14 cellular contexts compared by ENCODE assay signal in the genomic region with DNA sequence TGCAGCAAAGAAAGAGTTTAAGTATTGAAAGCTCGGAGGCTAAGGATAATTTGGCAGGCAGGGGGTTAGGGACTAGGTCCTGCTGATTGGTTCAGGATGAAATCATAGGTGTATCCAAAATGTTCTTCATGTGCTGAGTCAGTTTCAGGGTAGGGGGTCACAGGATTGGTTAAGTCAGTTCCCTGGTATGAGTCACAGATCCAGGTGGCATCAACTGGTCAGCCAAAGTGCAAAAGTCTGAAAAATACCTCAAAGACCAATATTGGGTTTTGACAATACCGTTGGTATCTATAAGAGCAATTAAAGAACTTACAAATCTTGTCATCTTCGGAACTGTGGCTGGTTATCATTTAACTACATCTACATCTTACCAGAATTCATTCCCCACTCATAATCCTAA. TPM values are rescaled to one million over a fixed set of nuclear protein-coding genes. Genes with fewer than 3 reads are reported as not detected.
A peak's percentile ranks its signal among the peaks of the same experiment; 100 is the strongest.
DNase-seq lines count a peak whose midpoint lies in the region; ATAC-seq and TF ChIP-seq lines count a peak whose summit lies in the region.
"Had no signal": no experiment of that assay in that cellular context is flagged by ENCODE, and none has a peak within 500 bp of the region (broad histone marks: within the 10 kb centered on the region; RNA-seq: fewer than 3 reads in every experiment).

No MANE protein-coding gene starts in this region.

- no peak overlapping the region for H3K4me3 Mint-ChIP-seq in activated CD4-positive, alpha-beta T cell treated with anti-CD3 and anti-CD28 coated beads for 36 hours
- peak overlapping the region; percentile 54 for H3K4me3 Mint-ChIP-seq in activated naive CD8-positive, alpha-beta T cell treated with anti-CD3 and anti-CD28 coated beads, Interleukin-2, amount 50 U/mL, for 24 hours

- H3K36me3 ChIP-seq in spleen: no peaks in the 10 kb centered on the region

- TF ChIP-seq CTCF in spleen (IDR thresholded peaks at IDR 0.05 in 8 of 11, conservative IDR thresholded peaks at IDR 0.05 in 3 of 11) (no peak), omental fat pad (IDR thresholded peaks at IDR 0.05) (no peak)

- 73 to 89% (median 83%) methylated on average over 3 of the region's 3 CpGs for WGBS in spleen, 5 donors

- H3K4me1 ChIP-seq in spleen: peaks cover 7 to 36% (median 24%) of the 10 kb centered on the region in 6 donors

- intact Hi-C loops in activated CD4-positive, alpha-beta T cell treated with anti-CD3 and anti-CD28 coated beads for 36 hours (cut with DNase I, micrococcal nuclease): loop anchor here (1.0 to 2.0 kb wide), 9 partner anchors 9 to 165 kb away; no protein-coding TSS in a partner anchor
- intact Hi-C loops in spleen (cut with DNase I; ENCODE audit: low total_unique reads): no loop called here

- no peaks in the 10 kb centered on the region for H3K36me3 Mint-ChIP-seq in activated CD4-positive, alpha-beta T cell treated with anti-CD3 and anti-CD28 coated beads for 36 hours (ENCODE audit: low read depth)
- no peaks in the 10 kb centered on the region for H3K36me3 Mint-ChIP-seq in activated naive CD8-positive, alpha-beta T cell treated with anti-CD3 and anti-CD28 coated beads, Interleukin-2, amount 50 U/mL, for 24 hours (ENCODE audit: low read depth)

- H3K27ac Mint-ChIP-seq in activated CD4-positive, alpha-beta T cell treated with anti-CD3 and anti-CD28 coated beads for 36 hours: peak overlapping the region; percentile 79
- H3K27ac Mint-ChIP-seq in activated naive CD8-positive, alpha-beta T cell treated with anti-CD3 and anti-CD28 coated beads, Interleukin-2, amount 50 U/mL, for 24 hours: peak overlapping the region; percentile 92

- peak overlapping the region in 7 of 8 donors; percentile 6 to 82 (median 61) for H3K27ac ChIP-seq in spleen

- peaks cover 51% of the 10 kb centered on the region for H3K4me1 Mint-ChIP-seq in activated CD4-positive, alpha-beta T cell treated with anti-CD3 and anti-CD28 coated beads for 36 hours
- peaks cover 54% of the 10 kb centered on the region for H3K4me1 Mint-ChIP-seq in activated naive CD8-positive, alpha-beta T cell treated with anti-CD3 and anti-CD28 coated beads, Interleukin-2, amount 50 U/mL, for 24 hours

- CTCF ChIA-PET in activated CD4-positive, alpha-beta T cell treated with anti-CD3 and anti-CD28 coated beads for 36 hours (lab: Charles Lee): interaction anchor here (0.9 to 5.3 kb wide), 13 partner anchors 10 to 254 kb away, joined by 3 to 66 read pairs (median 4); no protein-coding TSS in a partner anchor

- POLR2A ChIA-PET in activated CD4-positive, alpha-beta T cell treated with anti-CD3 and anti-CD28 coated beads for 36 hours (lab: Charles Lee): interaction anchor here (0.7 to 2.6 kb wide), 5 partner anchors 8 to 17 kb away, joined by 3 to 6 read pairs (median 3); no protein-coding TSS in a partner anchor

- H3K9me3 Mint-ChIP-seq in activated CD4-positive, alpha-beta T cell treated with anti-CD3 and anti-CD28 coated beads for 36 hours (ENCODE audit: low read depth): peaks cover 3% of the 10 kb centered on the region
- peaks cover 4% of the 10 kb centered on the region for H3K9me3 Mint-ChIP-seq in activated naive CD8-positive, alpha-beta T cell treated with anti-CD3 and anti-CD28 coated beads, Interleukin-2, amount 50 U/mL, for 24 hours

- no peak overlapping the region for H3K4me3 ChIP-seq in spleen
- H3K4me3 ChIP-seq: lung, skin epidermis had no signal

- DNase-seq in activated CD4-positive, alpha-beta T cell treated with anti-CD3 and anti-CD28 coated beads for 36 hours: no peak
- DNase-seq in activated CD4-positive, alpha-beta T cell treated with anti-CD3 and anti-CD28 coated beads for 1 hour: no peak
- no peak for DNase-seq in activated naive CD8-positive, alpha-beta T cell treated with anti-CD3 and anti-CD28 coated beads, Interleukin-2, amount 50 U/mL, for 24 hours
- no peak for DNase-seq in spleen
- no peak for DNase-seq in omental fat pad (ENCODE audit: low spot score)
- no peak for DNase-seq in EL
- DNase-seq in ecto neural progenitor cell (ENCODE audit: low spot score): no peak
- DNase-seq: 8988T, GF-D8 had no signal

- peak; percentile 6 for ATAC-seq in activated CD4-positive, alpha-beta T cell treated with anti-CD3 and anti-CD28 coated beads for 36 hours
- ATAC-seq in HG03196 (IDR thresholded peaks at IDR 0.05; ENCODE audit: unreplicated experiment) (peak; percentile 15), omental fat pad (ENCODE audit: low FRiP score) (no peak)
- no peak for ATAC-seq in activated naive CD8-positive, alpha-beta T cell treated with anti-CD3 and anti-CD28 coated beads, Interleukin-2, amount 50 U/mL, for 24 hours
- ATAC-seq: HepG2, Panc1 had no signal

- no peak for TF ChIP-seq POLR2A in spleen (IDR thresholded peaks at IDR 0.05)

- no peaks in the 10 kb centered on the region for H3K9me3 ChIP-seq in spleen

- H3K27me3 ChIP-seq in spleen (replicated peaks in 1 of 7): no peaks in the 10 kb centered on the region

- H3K27me3 Mint-ChIP-seq in activated CD4-positive, alpha-beta T cell treated with anti-CD3 and anti-CD28 coated beads for 36 hours: no peaks in the 10 kb centered on the region
- no peaks in the 10 kb centered on the region for H3K27me3 Mint-ChIP-seq in activated naive CD8-positive, alpha-beta T cell treated with anti-CD3 and anti-CD28 coated beads, Interleukin-2, amount 50 U/mL, for 24 hours

RNA-seq across cellular contexts. Expression of a gene that starts 25.6 kb away (rescaled TPM):
- total RNA-seq in activated CD4-positive, alpha-beta T cell treated with anti-CD3 and anti-CD28 coated beads for 36 hours: 1 to 10 TPM; 1.4 to 1.6 TPM
- total RNA-seq in spleen (1 to 10 TPM; 2.7 to 5.1 (median 3.4) TPM), omental fat pad (1 to 10 TPM; 1.4 to 5.2 (median 3.2) TPM)
- polyA plus RNA-seq in spleen: 1 to 10 TPM in 2 of 3 donors, under 1 TPM in 1; 0.99 to 1.9 (median 1.2) TPM
- total RNA-seq: HepG2 had no signal

Comparison
In these comparisons a context has a peak if more than half of its experiments do, and no peak if none do; other contexts are left out.
1. ATAC-seq: peak in activated CD4-positive, alpha-beta T cell treated with anti-CD3 and anti-CD28 coated beads for 36 hours (single experiment) and HG03196 (single experiment); none in activated naive CD8-positive, alpha-beta T cell treated with anti-CD3 and anti-CD28 coated beads, Interleukin-2, amount 50 U/mL, for 24 hours (single experiment) and omental fat pad (single experiment).